1 cellular context compared by ENCODE assay signal in genomic region chr9:78286946-78287388, GRCh38.
TF ChIP-seq lines count a peak whose summit lies in the region.

No MANE protein-coding gene starts in this region.

TF ChIP-seq in HepG2, 621 proteins besides CTCF, POLR2A, EP300 and RAD21 (continued from another document and continues in another):
- TF ChIP-seq BCLAF1 (IDR thresholded peaks at IDR 0.05), result no peak
- no peak for TF ChIP-seq CBFB (CRISPR knock-in tag; IDR thresholded peaks at IDR 0.05)
- TF ChIP-seq SATB2 (CRISPR knock-in tag; IDR thresholded peaks at IDR 0.05), result no peak
- TF ChIP-seq PAWR (CRISPR knock-in tag; IDR thresholded peaks at IDR 0.05; ENCODE audit: borderline replicate concordance), result no peak
- TF ChIP-seq GTF3A (CRISPR knock-in tag; conservative IDR thresholded peaks at IDR 0.05), result no peak
- no peak for TF ChIP-seq ATM (IDR thresholded peaks at IDR 0.05; ENCODE audit: borderline replicate concordance)
- TF ChIP-seq TFDP2 (CRISPR knock-in tag; IDR thresholded peaks at IDR 0.05), result no peak
- no peak for TF ChIP-seq ZFP91 (CRISPR knock-in tag; IDR thresholded peaks at IDR 0.05; ENCODE audit: borderline replicate concordance)
- no peak for TF ChIP-seq PBX3 (CRISPR knock-in tag; IDR thresholded peaks at IDR 0.05; ENCODE audit: borderline replicate concordance)
- TF ChIP-seq KLF6 (CRISPR knock-in tag; IDR thresholded peaks at IDR 0.05), result peak; percentile 78
- no peak for TF ChIP-seq BRD4 (CRISPR knock-in tag; IDR thresholded peaks at IDR 0.05)
- TF ChIP-seq ETS1 (CRISPR knock-in tag; IDR thresholded peaks at IDR 0.05), result no peak
- TF ChIP-seq MED1 (CRISPR knock-in tag; IDR thresholded peaks at IDR 0.05), result peak; percentile 82
- no peak for TF ChIP-seq ZNF512 (CRISPR knock-in tag; IDR thresholded peaks at IDR 0.05)
- no peak for TF ChIP-seq NFE2 (CRISPR knock-in tag; IDR thresholded peaks at IDR 0.05)
- TF ChIP-seq FUBP1 (CRISPR knock-in tag; IDR thresholded peaks at IDR 0.05; ENCODE audit: borderline replicate concordance), result no peak
- TF ChIP-seq ZNF414 (CRISPR knock-in tag; IDR thresholded peaks at IDR 0.05), result no peak
- TF ChIP-seq ZNF652 (CRISPR knock-in tag; IDR thresholded peaks at IDR 0.05; ENCODE audit: borderline replicate concordance, low read depth), result no peak
- TF ChIP-seq MXD3 (CRISPR knock-in tag; IDR thresholded peaks at IDR 0.05), result 0 out of 2 replicates have a peak, but pooled peaks have one; percentile 24
- no peak for TF ChIP-seq SNAI1 (CRISPR knock-in tag; IDR thresholded peaks at IDR 0.05; ENCODE audit: borderline replicate concordance)
- no peak for TF ChIP-seq ZSCAN30 (CRISPR knock-in tag; IDR thresholded peaks at IDR 0.05)
- TF ChIP-seq ZNF709 (CRISPR knock-in tag; IDR thresholded peaks at IDR 0.05), result no peak
- no peak for TF ChIP-seq ZBTB14 (CRISPR knock-in tag; IDR thresholded peaks at IDR 0.05)
- no peak for TF ChIP-seq ZNF558 (CRISPR knock-in tag; IDR thresholded peaks at IDR 0.05; ENCODE audit: borderline replicate concordance)
- peak; percentile 30; the same call in 1 of the 2 replicates for TF ChIP-seq ATF7 (IDR thresholded peaks at IDR 0.05)
- TF ChIP-seq ATF7 (CRISPR knock-in tag; IDR thresholded peaks at IDR 0.05), result 0 out of 2 replicates have a peak, but pooled peaks have one; percentile 31
- TF ChIP-seq ZNF792 (CRISPR knock-in tag; IDR thresholded peaks at IDR 0.05), result 0 out of 2 replicates have a peak, but pooled peaks have one; percentile 19
- TF ChIP-seq ZNF776 (CRISPR knock-in tag; IDR thresholded peaks at IDR 0.05), result no peak
- no peak for TF ChIP-seq GABPA (IDR thresholded peaks at IDR 0.05; ENCODE audit: low read depth, low read length)
- TF ChIP-seq GABPA (CRISPR knock-in tag; IDR thresholded peaks at IDR 0.05; ENCODE audit: low read depth), result peak; percentile 54
- TF ChIP-seq PHF8 (CRISPR knock-in tag; IDR thresholded peaks at IDR 0.05), result no peak
- TF ChIP-seq TEF (CRISPR knock-in tag; IDR thresholded peaks at IDR 0.05), result no peak
- no peak for TF ChIP-seq ZNF670 (CRISPR knock-in tag; IDR thresholded peaks at IDR 0.05; ENCODE audit: borderline replicate concordance)
- TF ChIP-seq ZNF160 (CRISPR knock-in tag; IDR thresholded peaks at IDR 0.05), result no peak
- no peak for TF ChIP-seq ZNF766 (CRISPR knock-in tag; IDR thresholded peaks at IDR 0.05; ENCODE audit: borderline replicate concordance)
- 0 out of 2 replicates have a peak, but pooled peaks have one; percentile 26 for TF ChIP-seq NR2F6 (IDR thresholded peaks at IDR 0.05)
- TF ChIP-seq NR2F6 (CRISPR knock-in tag; IDR thresholded peaks at IDR 0.05), result peak; percentile 66
- no peak for TF ChIP-seq DDIT3 (CRISPR knock-in tag; IDR thresholded peaks at IDR 0.05)
- no peak for TF ChIP-seq DZIP1 (CRISPR knock-in tag; IDR thresholded peaks at IDR 0.05)
- TF ChIP-seq NPAS2 (CRISPR knock-in tag; IDR thresholded peaks at IDR 0.05; ENCODE audit: borderline replicate concordance), result peak; percentile 92; the same call in 1 of the 2 replicates
- no peak for TF ChIP-seq ZNF737 (CRISPR knock-in tag; IDR thresholded peaks at IDR 0.05; ENCODE audit: borderline replicate concordance)
- 0 out of 2 replicates have a peak, but pooled peaks have one; percentile 39 for TF ChIP-seq HOMEZ (CRISPR knock-in tag; IDR thresholded peaks at IDR 0.05; ENCODE audit: low read depth)
